In genomic region chr1:155093938-155094621, GRCh38 we compare ENCODE assay signal across 1 cellular context.
TF ChIP-seq lines count a peak whose summit lies in the region.

No MANE protein-coding gene starts in this region.

TF ChIP-seq in HepG2, 621 proteins besides CTCF, POLR2A, EP300 and RAD21 (continued from another document and continues in another):
- TF ChIP-seq ZBTB26 (CRISPR knock-in tag; IDR thresholded peaks at IDR 0.05; ENCODE audit: borderline replicate concordance): no peak
- no peak for TF ChIP-seq ZNF414 (CRISPR knock-in tag; IDR thresholded peaks at IDR 0.05)
- no peak for TF ChIP-seq ZNF143 (CRISPR knock-in tag; IDR thresholded peaks at IDR 0.05)
- TF ChIP-seq JDP2 (CRISPR knock-in tag; IDR thresholded peaks at IDR 0.05; ENCODE audit: borderline replicate concordance): no peak
- no peak for TF ChIP-seq GLI4 (CRISPR knock-in tag; IDR thresholded peaks at IDR 0.05; ENCODE audit: borderline replicate concordance)
- no peak for TF ChIP-seq ATF2 (CRISPR knock-in tag; IDR thresholded peaks at IDR 0.05)
- TF ChIP-seq THAP9 (CRISPR knock-in tag; IDR thresholded peaks at IDR 0.05; ENCODE audit: borderline replicate concordance): peak; percentile 33; the same call in 1 of the 2 replicates
- TF ChIP-seq ZFP91 (CRISPR knock-in tag; IDR thresholded peaks at IDR 0.05; ENCODE audit: borderline replicate concordance): peak; percentile 64; the same call in 1 of the 2 replicates
- 0 out of 2 replicates have a peak, but pooled peaks have one; percentile 46 for TF ChIP-seq IKZF5 (CRISPR knock-in tag; IDR thresholded peaks at IDR 0.05)
- TF ChIP-seq BCL3 (CRISPR knock-in tag; IDR thresholded peaks at IDR 0.05): no peak
- no peak for TF ChIP-seq ZNF569 (CRISPR knock-in tag; IDR thresholded peaks at IDR 0.05; ENCODE audit: borderline replicate concordance)
- TF ChIP-seq TARDBP (CRISPR knock-in tag; IDR thresholded peaks at IDR 0.05): no peak
- TF ChIP-seq ZFP41 (CRISPR knock-in tag; IDR thresholded peaks at IDR 0.05; ENCODE audit: borderline replicate concordance): no peak
- TF ChIP-seq NR2C2 (CRISPR knock-in tag; IDR thresholded peaks at IDR 0.05; ENCODE audit: borderline replicate concordance): no peak
- no peak for TF ChIP-seq THAP7 (CRISPR knock-in tag; IDR thresholded peaks at IDR 0.05)
- no peak for TF ChIP-seq ZBTB3 (CRISPR knock-in tag; IDR thresholded peaks at IDR 0.05; ENCODE audit: borderline replicate concordance, low read depth)
- TF ChIP-seq HMGXB4 (CRISPR knock-in tag; IDR thresholded peaks at IDR 0.05; ENCODE audit: borderline replicate concordance in 1 of 2, low read depth in 1 of 2): no peak; a peak in 1 of 4 replicates
- TF ChIP-seq GATA4 (IDR thresholded peaks at IDR 0.05; ENCODE audit: borderline replicate concordance, low read depth): no peak
- no peak for TF ChIP-seq ZSCAN22 (CRISPR knock-in tag; IDR thresholded peaks at IDR 0.05)
- TF ChIP-seq ZMYM2 (CRISPR knock-in tag; IDR thresholded peaks at IDR 0.05): no peak
- TF ChIP-seq ZNF230 (CRISPR knock-in tag; IDR thresholded peaks at IDR 0.05): no peak
- 0 out of 2 replicates have a peak, but pooled peaks have one; percentile 55 for TF ChIP-seq ZNF292 (CRISPR knock-in tag; IDR thresholded peaks at IDR 0.05; ENCODE audit: borderline replicate concordance, low read depth)
- TF ChIP-seq FUBP1 (CRISPR knock-in tag; IDR thresholded peaks at IDR 0.05; ENCODE audit: borderline replicate concordance): no peak
- TF ChIP-seq ZFX (CRISPR knock-in tag; IDR thresholded peaks at IDR 0.05; ENCODE audit: low read depth): peak; percentile 27
- TF ChIP-seq NCOR1 (IDR thresholded peaks at IDR 0.05; ENCODE audit: borderline replicate concordance, low read length): no peak
- no peak for TF ChIP-seq ZNF350 (CRISPR knock-in tag; IDR thresholded peaks at IDR 0.05; ENCODE audit: borderline replicate concordance, low read depth)
- no peak for TF ChIP-seq KDM1A (CRISPR knock-in tag; IDR thresholded peaks at IDR 0.05)
- TF ChIP-seq ZNF687 (CRISPR knock-in tag; IDR thresholded peaks at IDR 0.05): peak; percentile 56
- TF ChIP-seq REL (CRISPR knock-in tag; conservative IDR thresholded peaks at IDR 0.05): no peak
- TF ChIP-seq MLXIP (CRISPR knock-in tag; IDR thresholded peaks at IDR 0.05; ENCODE audit: borderline replicate concordance): no peak
